9 cellular contexts compared by ENCODE assay signal in genomic region chr20:64055893-64056638, GRCh38. TPM values are rescaled to one million over a fixed set of nuclear protein-coding genes. Genes with fewer than 3 reads are reported as not detected.
DNase-seq lines count a peak whose midpoint lies in the region; ATAC-seq and TF ChIP-seq lines count a peak whose summit lies in the region.
"Had no signal": no experiment of that assay in that cellular context is flagged by ENCODE, and none has a peak within 500 bp of the region (broad histone marks: within the 10 kb centered on the region; RNA-seq: fewer than 3 reads in every experiment).

No MANE protein-coding gene starts in this region.

- H3K27ac Mint-ChIP-seq in naive thymus-derived CD8-positive, alpha-beta T cell, result no peak overlapping the region

- peaks cover 6% of the 10 kb centered on the region for H3K4me1 ChIP-seq in testis

- no peaks in the 10 kb centered on the region for H3K27me3 ChIP-seq in testis

- H3K36me3 ChIP-seq in testis (ENCODE audit: low read depth, missing control alignments), result no peaks in the 10 kb centered on the region

- DNase-seq in NCI-H446 treated with DMSO at 0.1 percent for 48 hours (lab: John Stamatoyannopoulos, UW), result peak; percentile 53
- DNase-seq in cardiac septum (ENCODE audit: low spot score), result peak; percentile 85
- DNase-seq in testis, result peak; percentile 48
- no peak for DNase-seq in ecto neural progenitor cell (ENCODE audit: low spot score)
- no peak for DNase-seq in naive thymus-derived CD8-positive, alpha-beta T cell
- DNase-seq: activated CD4-positive, alpha-beta T cell treated with anti-CD3 and anti-CD28 coated beads for 36 hours; NCI-H82; retina had no signal

- H3K4me3 ChIP-seq in testis, result no peak overlapping the region

- TF ChIP-seq CTCF in testis (IDR thresholded peaks at IDR 0.05), result no peak

- intact Hi-C loops in cardiac septum (cut with DNase I) (loop anchor here (2.0 kb wide), 1 partner anchor 17 kb away; no protein-coding TSS in a partner anchor), testis (cut with DNase I; ENCODE audit: low total_unique reads) (no loop called here)

- no peaks in the 10 kb centered on the region for H3K9me3 ChIP-seq in testis

- H3K27ac ChIP-seq in testis, result peak overlapping the region in 1 of 2 donors; percentile 36

- WGBS in testis, 2 donors, result 53 to 63% methylated on average over 10 to 22 of the region's 22 CpGs

- H3K9me3 Mint-ChIP-seq in naive thymus-derived CD8-positive, alpha-beta T cell, result no peaks in the 10 kb centered on the region

- no peak for ATAC-seq in naive thymus-derived CD8-positive, alpha-beta T cell
- ATAC-seq in GM18519 (IDR thresholded peaks at IDR 0.05; ENCODE audit: low FRiP score, unreplicated experiment), result no peak

- no peaks in the 10 kb centered on the region for H3K36me3 Mint-ChIP-seq in naive thymus-derived CD8-positive, alpha-beta T cell

- H3K4me3 Mint-ChIP-seq in naive thymus-derived CD8-positive, alpha-beta T cell, result no peak overlapping the region

- peaks cover 7 to 23% (median 13%) of the 10 kb centered on the region in 4 donors for H3K4me1 Mint-ChIP-seq in naive thymus-derived CD8-positive, alpha-beta T cell

- TF ChIP-seq POLR2A in testis (IDR thresholded peaks at IDR 0.05), result no peak

- H3K27me3 Mint-ChIP-seq in naive thymus-derived CD8-positive, alpha-beta T cell, result peaks cover 0 to 29% (median 8%) of the 10 kb centered on the region in 5 donors

- POLR2A ChIA-PET in naive thymus-derived CD8-positive, alpha-beta T cell (lab: Charles Lee), result interaction anchor here (1.9 to 4.9 kb wide), 2 partner anchors 16 to 22 kb away, joined by 8 to 49 read pairs; partner anchors contain the start of gene RGS19

RNA-seq across cellular contexts. Expression of gene SOX18, which starts 6.6 kb away (rescaled TPM):
- 67.0 TPM for total RNA-seq in cardiac septum
- 10 to 100 TPM in 1 of 2 donors, 1 to 10 TPM in 1; 6.1 to 17.1 TPM for total RNA-seq in testis
- polyA plus RNA-seq in testis (ENCODE audit: insufficient read depth, low read depth, low replicate concordance), result 7.9 TPM
- not detected for total RNA-seq in naive thymus-derived CD8-positive, alpha-beta T cell
- polyA plus RNA-seq in naive thymus-derived CD8-positive, alpha-beta T cell, result not detected
- total RNA-seq: activated CD4-positive, alpha-beta T cell treated with anti-CD3 and anti-CD28 coated beads for 36 hours had no signal

RNA-seq across cellular contexts. Expression of gene TCEA2, which starts 6.9 kb away (rescaled TPM):
- total RNA-seq in cardiac septum, result 66.0 TPM
- 100 to 1,000 TPM in 1 of 2 donors, 10 to 100 TPM in 1; 94.5 to 126 TPM for total RNA-seq in testis
- polyA plus RNA-seq in testis (ENCODE audit: insufficient read depth, low read depth, low replicate concordance), result 171 TPM
- total RNA-seq in naive thymus-derived CD8-positive, alpha-beta T cell, result 10 to 100 TPM; 42.0 to 42.7 TPM
- 10 to 100 TPM; 22.5 to 33.0 (median 32.1) TPM for polyA plus RNA-seq in naive thymus-derived CD8-positive, alpha-beta T cell

RNA-seq across cellular contexts. Expression of gene C20orf204, which starts 20.1 kb away (rescaled TPM):
- 0.86 TPM for total RNA-seq in cardiac septum
- 1 to 10 TPM; 4.5 to 8.3 TPM for total RNA-seq in testis
- 2.9 TPM for polyA plus RNA-seq in testis (ENCODE audit: insufficient read depth, low read depth, low replicate concordance)
- total RNA-seq in naive thymus-derived CD8-positive, alpha-beta T cell, result 1 to 10 TPM; 5.6 to 5.8 TPM
- polyA plus RNA-seq in naive thymus-derived CD8-positive, alpha-beta T cell, result under 1 TPM in 1 of 3 donors, not detected in 2; 0.54 TPM

RNA-seq across cellular contexts. Expression of gene RGS19, which starts 23.3 kb away (rescaled TPM):
- total RNA-seq in cardiac septum, result 3.1 TPM
- 10 to 100 TPM in 1 of 2 donors, 1 to 10 TPM in 1; 4.4 to 10.4 TPM for total RNA-seq in testis
- 7.3 TPM for polyA plus RNA-seq in testis (ENCODE audit: insufficient read depth, low read depth, low replicate concordance)
- 10 to 100 TPM; 16.9 to 20.7 TPM for total RNA-seq in naive thymus-derived CD8-positive, alpha-beta T cell
- 10 to 100 TPM; 50.9 to 67.5 (median 59.4) TPM for polyA plus RNA-seq in naive thymus-derived CD8-positive, alpha-beta T cell

RNA-seq across cellular contexts. Expression of gene OPRL1, which starts 23.8 kb away (rescaled TPM):
- total RNA-seq in cardiac septum, result 0.48 TPM
- total RNA-seq in testis, result 1 to 10 TPM; 6.0 to 7.7 TPM
- 9.4 TPM for polyA plus RNA-seq in testis (ENCODE audit: insufficient read depth, low read depth, low replicate concordance)
- total RNA-seq in naive thymus-derived CD8-positive, alpha-beta T cell, result 1 to 10 TPM in 1 of 2 experiments, under 1 TPM in 1; 0.91 to 1.1 TPM
- 1 to 10 TPM in 1 of 3 donors, under 1 TPM in 2; 0.77 to 1.6 (median 0.82) TPM for polyA plus RNA-seq in naive thymus-derived CD8-positive, alpha-beta T cell

Comparison
In these comparisons a context has a peak if more than half of its experiments do, and no peak if none do; other contexts are left out.
1. DNase-seq: peak in NCI-H446 treated with DMSO at 0.1 percent for 48 hours (single experiment), cardiac septum (single experiment) and testis (single experiment); none in ecto neural progenitor cell (single experiment) and naive thymus-derived CD8-positive, alpha-beta T cell (0 of 10).
2. RNA of gene SOX18, which starts 6.6 kb away (total RNA-seq): 67.0 TPM in cardiac septum (single experiment) and 6.1 to 17.1 TPM in testis; not detected in naive thymus-derived CD8-positive, alpha-beta T cell; every median in the first group is over 4 times any median in the second.